Comparison of ENCODE assay signal across 11 cellular contexts in the genomic region with DNA sequence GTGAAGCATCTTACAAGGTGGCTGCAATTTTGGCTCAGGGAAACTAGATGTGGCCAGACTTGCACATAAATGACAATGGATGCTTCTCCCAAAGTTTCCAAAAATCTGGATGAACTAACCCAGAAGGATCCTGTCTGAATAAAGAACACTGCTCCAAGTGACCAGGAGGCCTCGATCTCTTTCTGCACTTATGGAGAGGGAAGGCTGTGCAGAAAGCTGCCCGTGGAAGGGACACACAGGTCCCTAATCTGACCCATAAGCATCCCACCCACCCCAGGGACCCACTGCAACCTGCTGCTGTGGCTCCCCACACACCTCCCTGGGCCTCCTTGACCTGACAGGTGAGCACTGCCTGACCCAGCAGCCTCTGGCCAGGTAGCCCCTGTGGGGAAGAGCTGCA.
DNase-seq lines count a peak whose midpoint lies in the region; ATAC-seq, FAIRE-seq and TF ChIP-seq lines count a peak whose summit lies in the region.
"Had no signal": no experiment of that assay in that cellular context is flagged by ENCODE, and none has a peak within 500 bp of the region (broad histone marks: within the 10 kb centered on the region; RNA-seq: fewer than 3 reads in every experiment).

No MANE protein-coding gene starts in this region.

- no peak for TF ChIP-seq EP300 in HepG2 (IDR thresholded peaks at IDR 0.05; ENCODE audit: low read depth in 2 of 2, low read length in 2 of 2)
- no peak for TF ChIP-seq EP300 in HepG2 (CRISPR knock-in tag; IDR thresholded peaks at IDR 0.05; ENCODE audit: borderline replicate concordance)

- no peaks in the 10 kb centered on the region for H3K27me3 ChIP-seq in GM23338 (ENCODE audit: insufficient read depth)
- peaks cover 14% of the 10 kb centered on the region for H3K27me3 ChIP-seq in OCI-LY3 (ENCODE audit: low read depth, low read length)
- peaks cover 5 to 39% of the 10 kb centered on the region in 2 experiments for H3K27me3 ChIP-seq in HepG2 (ENCODE audit: control insufficient read depth in 1 of 2, insufficient read depth in 2 of 2, low read length in 2 of 2)

- 19% methylated on average over 2 of the region's 2 CpGs for WGBS in HepG2 (ENCODE audit: low lambda C conversion rate)

- H4K20me1 ChIP-seq in GM23338 (replicated peaks; ENCODE audit: insufficient read depth): no peaks in the 10 kb centered on the region
- H4K20me1 ChIP-seq in OCI-LY3 (ENCODE audit: insufficient read depth, low read length): no peaks in the 10 kb centered on the region
- H4K20me1 ChIP-seq in HepG2 (ENCODE audit: insufficient read depth, low read length): no peaks in the 10 kb centered on the region

- POLR2A ChIA-PET in HepG2 (lab: Yijun Ruan, JAX): no interaction called here

- no peak overlapping the region for H3K27ac Mint-ChIP-seq in GM23338
- H3K27ac Mint-ChIP-seq: CD4-positive, CD25-positive, alpha-beta regulatory T cell; HFFc6 had no signal

- H3K36me3 ChIP-seq in GM23338 (ENCODE audit: insufficient read depth) (no peaks in the 10 kb centered on the region), OCI-LY3 (replicated peaks; ENCODE audit: low read depth, low read length) (no peaks in the 10 kb centered on the region), HepG2 (replicated peaks in 1 of 2; ENCODE audit: control insufficient read depth in 1 of 2, insufficient read depth in 2 of 2, low read length in 2 of 2) (no peaks in the 10 kb centered on the region)
- H3K36me3 ChIP-seq: HAP-1 had no signal

- intact Hi-C loops in HepG2 (cut with micrococcal nuclease; ENCODE audit: unreplicated experiment): loop anchor here (1.0 kb wide), 3 partner anchors 55 to 250 kb away; partner anchors contain the start of gene MGAT5B

- in situ Hi-C loops in HepG2 (cut with HindIII; ENCODE audit: extremely low pct_ligation_motif_present, low pct_unique_long_range_greater_than_20kb): loop anchor here (10.0 kb wide), 1 partner anchor 241 kb away; no protein-coding TSS in a partner anchor

- TF ChIP-seq POLR2A in HepG2 (IDR thresholded peaks at IDR 0.05; ENCODE audit: insufficient read depth in 1 of 2, low read depth in 2 of 2, low read length in 2 of 2): no peak

- H2AFZ ChIP-seq in GM23338 (peak overlapping the region; percentile 15; the same call in 1 of the 2 replicates), OCI-LY3 (ENCODE audit: low read depth, low read length) (peak overlapping the region; percentile 88; the same call in 1 of the 2 replicates), HepG2 (ENCODE audit: low read length) (no peak overlapping the region)

- peaks cover 14% of the 10 kb centered on the region for H3K27me3 Mint-ChIP-seq in GM23338 (ENCODE audit: insufficient read depth, low read depth, poor library complexity)

- H3K27ac ChIP-seq in GM23338 (ENCODE audit: low read depth): no peak overlapping the region
- H3K27ac ChIP-seq in OCI-LY3 (ENCODE audit: low read length): no peak overlapping the region
- H3K27ac ChIP-seq in HepG2 (ENCODE audit: extremely low read length, insufficient read depth, low read length): no peak overlapping the region

- BruUV-seq in HepG2 (replicated peaks; lab: Mats Ljungman, UMichigan): no TSS peak

- H3K4me3 ChIP-seq in GM23338 (no peak overlapping the region), OCI-LY3 (ENCODE audit: low read length) (no peak overlapping the region), HepG2 (replicated peaks in 1 of 3; ENCODE audit: insufficient read depth in 1 of 3, low read depth in 2 of 3, low read length in 3 of 3) (no peak overlapping the region)
- H3K4me3 ChIP-seq: HAP-1 had no signal

- H3K79me2 ChIP-seq in GM23338 (replicated peaks; ENCODE audit: insufficient read depth) (no peaks in the 10 kb centered on the region), OCI-LY3 (ENCODE audit: low read length) (no peaks in the 10 kb centered on the region), HepG2 (ENCODE audit: insufficient read depth, low read length) (no peaks in the 10 kb centered on the region)

- TF ChIP-seq RAD21 in HepG2 (CRISPR knock-in tag; IDR thresholded peaks at IDR 0.05): no peak

- H3K4me2 ChIP-seq in GM23338 (no peak overlapping the region), OCI-LY3 (ENCODE audit: low read length) (no peak overlapping the region), HepG2 (ENCODE audit: low read depth, low read length) (no peak overlapping the region)

- CTCF ChIA-PET in HepG2 (lab: Yijun Ruan, JAX; ENCODE audit: low intra/inter-chr PET ratio, low total read pairs): interaction anchor here (0.7 to 2.6 kb wide), 6 partner anchors 8 to 272 kb away, joined by 3 to 39 read pairs (median 4); partner anchors contain the start of gene MGAT5B

- H3K9ac ChIP-seq in OCI-LY3 (ENCODE audit: low read length): no peak overlapping the region
- no peak overlapping the region for H3K9ac ChIP-seq in HepG2 (ENCODE audit: insufficient read depth, low read depth, low read length)

- H3K36me3 Mint-ChIP-seq in GM23338 (ENCODE audit: low read depth): no peaks in the 10 kb centered on the region

- TF ChIP-seq CTCF in GM23338 (conservative IDR thresholded peaks at IDR 0.05; ENCODE audit: low read depth in 2 of 2) (no peak), OCI-LY3 (IDR thresholded peaks at IDR 0.05; ENCODE audit: low read depth, low read length) (no peak), HepG2 (CRISPR knock-in tag; IDR thresholded peaks at IDR 0.05) (no peak)

- H3K4me3 Mint-ChIP-seq in GM23338: no peak overlapping the region
- H3K4me3 Mint-ChIP-seq: CD4-positive, CD25-positive, alpha-beta regulatory T cell; HFFc6 had no signal

- DNase-seq in GM23338 (ENCODE audit: low spot score) (no peak), HepG2 (ENCODE audit: low spot score) (no peak), NCI-H146 (lab: John Stamatoyannopoulos, UW) (no peak)
- no peak for DNase-seq in stimulated activated CD8-positive, alpha-beta memory T cell treated with anti-CD3 and anti-CD28 coated beads, Interleukin-4, amount 100 ng/mL, for 48 hours
- no peak for DNase-seq in stimulated activated CD4-positive, alpha-beta T cell treated with anti-CD3 and anti-CD28 coated beads, Interleukin-2, amount 100 ng/mL, for 48 hours
- DNase-seq: DMS 273 treated with DMSO at 0.1 percent for 48 hours, GOT3 had no signal

- no peaks in the 10 kb centered on the region for H3F3A ChIP-seq in GM23338 (replicated peaks; ENCODE audit: low read depth)

- no peaks in the 10 kb centered on the region for H3K4me1 ChIP-seq in GM23338 (ENCODE audit: insufficient read depth)
- H3K4me1 ChIP-seq in OCI-LY3 (ENCODE audit: low read length): no peaks in the 10 kb centered on the region; the same call in 1 of the 2 replicates
- no peaks in the 10 kb centered on the region for H3K4me1 ChIP-seq in HepG2 (ENCODE audit: insufficient read depth, low read length)

- H3K9me3 ChIP-seq in OCI-LY3 (ENCODE audit: insufficient read depth, low read length) (no peaks in the 10 kb centered on the region), HepG2 (ENCODE audit: low read length) (no peaks in the 10 kb centered on the region)
- H3K9me3 ChIP-seq: HAP-1 had no signal

- no peaks in the 10 kb centered on the region for H3K9me3 Mint-ChIP-seq in GM23338
- H3K9me3 Mint-ChIP-seq: CD4-positive, CD25-positive, alpha-beta regulatory T cell; HFFc6 had no signal

- FAIRE-seq in HepG2 (lab: Jason Lieb, UNC): no peak

- H3K4me1 Mint-ChIP-seq in GM23338: peaks cover 20% of the 10 kb centered on the region

- ATAC-seq in GM23338 (peak; percentile 15; the same call in 2 of the 3 replicates), HepG2 (peak; percentile 31; the same call in 2 of the 3 replicates)

- no peaks in the 10 kb centered on the region for H3K9me2 ChIP-seq in GM23338 (ENCODE audit: insufficient read depth)

TF ChIP-seq in GM23338, 12 proteins besides CTCF, POLR2A, EP300 and RAD21 (continues in another document):
- TF ChIP-seq ZNF114 (CRISPR knock-in tag; IDR thresholded peaks at IDR 0.05) (no peak), EZH2 (IDR thresholded peaks at IDR 0.05; ENCODE audit: low read depth, unreplicated experiment) (no peak), EZH2phosphoT487 (IDR thresholded peaks at IDR 0.05; ENCODE audit: unreplicated experiment) (no peak), JUNB (IDR thresholded peaks at IDR 0.05; ENCODE audit: unreplicated experiment) (no peak)
- TF ChIP-seq, protein P1, sequence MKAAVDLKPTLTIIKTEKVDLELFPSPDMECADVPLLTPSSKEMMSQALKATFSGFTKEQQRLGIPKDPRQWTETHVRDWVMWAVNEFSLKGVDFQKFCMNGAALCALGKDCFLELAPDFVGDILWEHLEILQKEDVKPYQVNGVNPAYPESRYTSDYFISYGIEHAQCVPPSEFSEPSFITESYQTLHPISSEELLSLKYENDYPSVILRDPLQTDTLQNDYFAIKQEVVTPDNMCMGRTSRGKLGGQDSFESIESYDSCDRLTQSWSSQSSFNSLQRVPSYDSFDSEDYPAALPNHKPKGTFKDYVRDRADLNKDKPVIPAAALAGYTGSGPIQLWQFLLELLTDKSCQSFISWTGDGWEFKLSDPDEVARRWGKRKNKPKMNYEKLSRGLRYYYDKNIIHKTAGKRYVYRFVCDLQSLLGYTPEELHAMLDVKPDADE (IDR thresholded peaks at IDR 0.05): no peak

TF ChIP-seq in HepG2, 621 proteins besides CTCF, POLR2A, EP300 and RAD21:
- TF ChIP-seq ZNF432 (CRISPR knock-in tag; IDR thresholded peaks at IDR 0.05; ENCODE audit: borderline replicate concordance): no peak
- TF ChIP-seq HDAC6 (IDR thresholded peaks at IDR 0.05; ENCODE audit: low read depth, low read length): no peak
- no peak for TF ChIP-seq GFI1 (CRISPR knock-in tag; IDR thresholded peaks at IDR 0.05; ENCODE audit: borderline replicate concordance)
- no peak for TF ChIP-seq LCORL (IDR thresholded peaks at IDR 0.05)
- no peak for TF ChIP-seq LCORL (CRISPR knock-in tag; IDR thresholded peaks at IDR 0.05)
- no peak for TF ChIP-seq CREB1 (IDR thresholded peaks at IDR 0.05)
- TF ChIP-seq CREB1 (CRISPR knock-in tag; IDR thresholded peaks at IDR 0.05): no peak
- no peak for TF ChIP-seq ZBTB25 (CRISPR knock-in tag; IDR thresholded peaks at IDR 0.05)
